In genomic region chr5:136802382-136802781, GRCh38 we compare ENCODE assay signal across 8 cellular contexts.
DNase-seq lines count a peak whose midpoint lies in the region; ATAC-seq and TF ChIP-seq lines count a peak whose summit lies in the region.
"Had no signal": no experiment of that assay in that cellular context is flagged by ENCODE, and none has a peak within 500 bp of the region (broad histone marks: within the 10 kb centered on the region; RNA-seq: fewer than 3 reads in every experiment).

No MANE protein-coding gene starts in this region.

- no peaks in the 10 kb centered on the region for H3K9me3 Mint-ChIP-seq in effector memory CD8-positive, alpha-beta T cell

- no peaks in the 10 kb centered on the region for H3K36me3 Mint-ChIP-seq in effector memory CD8-positive, alpha-beta T cell (ENCODE audit: insufficient read depth)

- intact Hi-C loops in esophagus muscularis mucosa (cut with DNase I) = loop anchor here (10.0 kb wide), 1 partner anchor 702 kb away; no protein-coding TSS in a partner anchor

- peaks cover 0 to 2% (median 0%) of the 10 kb centered on the region in 4 donors for H3K27me3 ChIP-seq in esophagus muscularis mucosa

- ATAC-seq in effector memory CD8-positive, alpha-beta T cell (replicated peaks) = no peak

- H3K9me3 ChIP-seq in esophagus muscularis mucosa = no peaks in the 10 kb centered on the region

- no peaks in the 10 kb centered on the region for H3K36me3 ChIP-seq in esophagus muscularis mucosa

- no peak overlapping the region for H3K4me3 Mint-ChIP-seq in effector memory CD8-positive, alpha-beta T cell
- H3K4me3 Mint-ChIP-seq: activated B cell treated with CpG ODN at 0.5 μM for 24 hours had no signal

- H3K27me3 Mint-ChIP-seq in effector memory CD8-positive, alpha-beta T cell = no peaks in the 10 kb centered on the region

- H3K27ac Mint-ChIP-seq in effector memory CD8-positive, alpha-beta T cell = no peak overlapping the region
- H3K27ac Mint-ChIP-seq: activated B cell treated with CpG ODN at 0.5 μM for 24 hours had no signal

- H3K4me1 Mint-ChIP-seq in effector memory CD8-positive, alpha-beta T cell (ENCODE audit: low read depth in 2 of 2) = no peaks in the 10 kb centered on the region
- H3K4me1 Mint-ChIP-seq: activated B cell treated with CpG ODN at 0.5 μM for 24 hours had no signal

- WGBS in esophagus muscularis mucosa = 49% methylated on average over 2 of the region's 2 CpGs

- no peak overlapping the region for H3K27ac ChIP-seq in esophagus muscularis mucosa (replicated peaks in 1 of 4)

- TF ChIP-seq POLR2A in esophagus muscularis mucosa (IDR thresholded peaks at IDR 0.05; ENCODE audit: low read depth) = no peak

- TF ChIP-seq EP300 in esophagus muscularis mucosa (IDR thresholded peaks at IDR 0.05) = no peak

- H3K4me3 ChIP-seq in esophagus muscularis mucosa (no peak overlapping the region), retinal pigment epithelial cell (ENCODE audit: low read length) (no peak overlapping the region)

- no peaks in the 10 kb centered on the region for H3K4me1 ChIP-seq in esophagus muscularis mucosa

- peak; percentile 21 for DNase-seq in HCEC 1CT
- DNase-seq in NCI-H460 (ENCODE audit: extremely low read depth, low read depth) = peak; percentile 31
- peak; percentile 37 for DNase-seq in esophagus muscularis mucosa (ENCODE audit: extremely low spot score)
- DNase-seq in retinal pigment epithelial cell (ENCODE audit: low read depth) = no peak
- DNase-seq in LoVo (ENCODE audit: low spot score) = no peak
- no peak for DNase-seq in KBM-7
- no peak for DNase-seq in effector memory CD8-positive, alpha-beta T cell
- DNase-seq: activated B cell treated with CpG ODN at 0.5 μM for 24 hours had no signal

- TF ChIP-seq CTCF in esophagus muscularis mucosa (IDR thresholded peaks at IDR 0.05) (no peak), retinal pigment epithelial cell (conservative IDR thresholded peaks at IDR 0.05; ENCODE audit: low read depth, low read length) (peak; percentile 48)

- in situ Hi-C loops in KBM-7 (cut with MboI; ENCODE audit: low pct_unique_long_range_greater_than_20kb, low sequenced_read_pairs) = no loop called here

Comparison
In these comparisons a context has a peak if more than half of its experiments do, and no peak if none do; other contexts are left out.
1. DNase-seq: peak in HCEC 1CT (single experiment), NCI-H460 (single experiment) and esophagus muscularis mucosa (single experiment); none in retinal pigment epithelial cell (single experiment), LoVo (single experiment), KBM-7 (single experiment) and effector memory CD8-positive, alpha-beta T cell (0 of 3).